ENCODE assay signal across 9 cellular contexts in genomic region chr22:37309221-37310074, GRCh38. TPM values are rescaled to one million over a fixed set of nuclear protein-coding genes. Genes with fewer than 3 reads are reported as not detected.
DNase-seq lines count a peak whose midpoint lies in the region; ATAC-seq, FAIRE-seq and TF ChIP-seq lines count a peak whose summit lies in the region.
"Had no signal": no experiment of that assay in that cellular context is flagged by ENCODE, and none has a peak within 500 bp of the region (broad histone marks: within the 10 kb centered on the region; RNA-seq: fewer than 3 reads in every experiment).

No MANE protein-coding gene starts in this region.

- H4K20me1 ChIP-seq in SK-N-SH (ENCODE audit: insufficient read depth) (no peaks in the 10 kb centered on the region), GM23338 (replicated peaks; ENCODE audit: insufficient read depth) (no peaks in the 10 kb centered on the region)

- H3K4me1 ChIP-seq in SK-N-SH (ENCODE audit: control insufficient read depth in 1 of 2, insufficient read depth in 2 of 2, low read depth in 1 of 2, low read length in 1 of 2): peaks cover 26 to 34% of the 10 kb centered on the region in 2 experiments; a peak in 3 of 4 replicates
- H3K4me1 ChIP-seq in GM23338 (ENCODE audit: insufficient read depth): peaks cover 12% of the 10 kb centered on the region; the same call in 1 of the 2 replicates

- H3F3A ChIP-seq in SK-N-SH (replicated peaks; ENCODE audit: insufficient read depth) (peaks cover 30% of the 10 kb centered on the region), GM23338 (replicated peaks; ENCODE audit: low read depth) (0 out of 2 replicates have a peak, but pooled peaks cover 6% of the 10 kb centered on the region)

- peaks cover 85% of the 10 kb centered on the region for H3K4me1 Mint-ChIP-seq in activated naive CD8-positive, alpha-beta T cell (ENCODE audit: low read depth)
- peaks cover 37% of the 10 kb centered on the region for H3K4me1 Mint-ChIP-seq in GM23338

- no peaks in the 10 kb centered on the region for H3K9me3 ChIP-seq in SK-N-SH
- H3K9me3 ChIP-seq: heart right ventricle had no signal

- H3K27me3 ChIP-seq in SK-N-SH (ENCODE audit: insufficient read depth) (no peaks in the 10 kb centered on the region), GM23338 (ENCODE audit: insufficient read depth) (no peaks in the 10 kb centered on the region)

- ATAC-seq in SK-N-SH treated with all-trans-retinoic acid at 6 μM for 48 hours (no peak; the same call in 2 of the 3 replicates), GM23338 (no peak)
- ATAC-seq in stimulated activated naive CD8-positive, alpha-beta T cell treated with anti-CD3 and anti-CD28 coated beads, Interleukin-15, Interleukin-2, amounts not matched to agents 100 U/mL and 50 U/mL, for 24 hours: peak; percentile 35
- ATAC-seq: heart right ventricle had no signal

- peak overlapping the region in 1 of 2 experiments; percentile 48; a peak in 1 of 4 replicates for H3K27ac ChIP-seq in SK-N-SH (ENCODE audit: low read depth in 2 of 2, low read length in 1 of 2)
- no peak overlapping the region for H3K27ac ChIP-seq in GM23338 (ENCODE audit: low read depth)

- peak overlapping the region; percentile 54 for H3K27ac Mint-ChIP-seq in activated naive CD8-positive, alpha-beta T cell
- H3K27ac Mint-ChIP-seq in GM23338: no peak overlapping the region

- in situ Hi-C loops in G401 (cut with HindIII; ENCODE audit: low sequenced_read_pairs): no loop called here

- TF ChIP-seq RAD21 in SK-N-SH (IDR thresholded peaks at IDR 0.05; ENCODE audit: low read length): 0 out of 2 replicates have a peak, but pooled peaks have one; percentile 9

- CTCF ChIA-PET in SK-N-SH (lab: Yijun Ruan, JAX): interaction anchor here (0.7 to 17.3 kb wide), 8 partner anchors 9 to 258 kb away, joined by 3 to 287 read pairs (median 6); partner anchors contain the start of gene ELFN2

- no peak for TF ChIP-seq CTCF in SK-N-SH (IDR thresholded peaks at IDR 0.05)
- TF ChIP-seq CTCF in GM23338 (conservative IDR thresholded peaks at IDR 0.05; ENCODE audit: low read depth in 2 of 2): no peak

- H3K36me3 Mint-ChIP-seq in activated naive CD8-positive, alpha-beta T cell: no peaks in the 10 kb centered on the region
- no peaks in the 10 kb centered on the region for H3K36me3 Mint-ChIP-seq in GM23338 (ENCODE audit: low read depth)

- H3K79me2 ChIP-seq in SK-N-SH (ENCODE audit: insufficient read depth) (no peaks in the 10 kb centered on the region), GM23338 (replicated peaks; ENCODE audit: insufficient read depth) (no peaks in the 10 kb centered on the region)

- H3K4me2 ChIP-seq in SK-N-SH (no peak overlapping the region), GM23338 (no peak overlapping the region)

- H3K36me3 ChIP-seq in SK-N-SH (replicated peaks in 1 of 2; ENCODE audit: control insufficient read depth in 1 of 2, insufficient read depth in 2 of 2, low read length in 1 of 2) (no peaks in the 10 kb centered on the region), GM23338 (ENCODE audit: insufficient read depth) (no peaks in the 10 kb centered on the region)

- H3K27me3 Mint-ChIP-seq in activated naive CD8-positive, alpha-beta T cell: no peaks in the 10 kb centered on the region
- peaks cover 20% of the 10 kb centered on the region for H3K27me3 Mint-ChIP-seq in GM23338 (ENCODE audit: insufficient read depth, low read depth, poor library complexity)

- TF ChIP-seq EP300 in SK-N-SH (IDR thresholded peaks at IDR 0.05; ENCODE audit: borderline replicate concordance in 1 of 2, low read depth in 1 of 2, low read length in 1 of 2): no peak

- H3K9me3 Mint-ChIP-seq in activated naive CD8-positive, alpha-beta T cell (ENCODE audit: low read depth): no peaks in the 10 kb centered on the region
- no peaks in the 10 kb centered on the region for H3K9me3 Mint-ChIP-seq in GM23338

- H3K9me2 ChIP-seq in SK-N-SH (no peaks in the 10 kb centered on the region), GM23338 (ENCODE audit: insufficient read depth) (no peaks in the 10 kb centered on the region)

- POLR2A ChIA-PET in SK-N-SH (lab: Yijun Ruan, JAX): interaction anchor here (1.3 kb wide), 1 partner anchor 25 kb away, joined by 3 read pairs; no protein-coding TSS in a partner anchor

- H3K4me3 ChIP-seq in SK-N-SH (ENCODE audit: low read depth in 2 of 2, low read length in 1 of 2) (no peak overlapping the region), GM23338 (no peak overlapping the region)

- peak; percentile 58 for FAIRE-seq in RCC 7860 (lab: Jason Lieb, UNC)

- peak; percentile 81 for DNase-seq in SK-N-SH
- DNase-seq in RCC 7860 (ENCODE audit: low spot score): peak; percentile 84
- peak; percentile 58 for DNase-seq in stimulated activated naive CD8-positive, alpha-beta T cell treated with anti-CD3 and anti-CD28 coated beads, Interleukin-15, Interleukin-2, amounts not matched to agents 100 U/mL and 50 U/mL, for 24 hours
- no peak for DNase-seq in G401 (ENCODE audit: low spot score)
- no peak for DNase-seq in GM23338 (ENCODE audit: low spot score)
- DNase-seq in retina: no peak
- DNase-seq: heart right ventricle had no signal

- H2AFZ ChIP-seq in SK-N-SH (ENCODE audit: low read depth) (no peak overlapping the region), GM23338 (no peak overlapping the region)

- H3K9ac ChIP-seq in SK-N-SH: no peak overlapping the region

- 88% methylated on average over 20 of the region's 25 CpGs for WGBS in SK-N-SH (ENCODE audit: low lambda C conversion rate)

- H3K4me3 Mint-ChIP-seq in activated naive CD8-positive, alpha-beta T cell: peak overlapping the region; percentile 58
- H3K4me3 Mint-ChIP-seq in GM23338: no peak overlapping the region

TF ChIP-seq in SK-N-SH, 30 proteins besides CTCF, POLR2A, EP300 and RAD21:
- TF ChIP-seq USF1 (IDR thresholded peaks at IDR 0.05; ENCODE audit: borderline replicate concordance, low read depth) (no peak), CHD2 (IDR thresholded peaks at IDR 0.05; ENCODE audit: low read length, partially characterized antibody) (peak; percentile 38)

TF ChIP-seq in SK-N-SH treated with all-trans-retinoic acid at 6 μM for 48 hours, 23 proteins besides CTCF, POLR2A, EP300 and RAD21 (continues in another document):
- TF ChIP-seq OSR1 (CRISPR knock-in tag; IDR thresholded peaks at IDR 0.05): no peak
- no peak for TF ChIP-seq CSDC2 (CRISPR knock-in tag; IDR thresholded peaks at IDR 0.05)
- TF ChIP-seq TSHZ2 (CRISPR knock-in tag; IDR thresholded peaks at IDR 0.05): no peak
- no peak for TF ChIP-seq ZFP30 (CRISPR knock-in tag; IDR thresholded peaks at IDR 0.05)

TF ChIP-seq in GM23338, 12 proteins besides CTCF, POLR2A, EP300 and RAD21 (continues in another document):
- TF ChIP-seq CREB1 (CRISPR knock-in tag; IDR thresholded peaks at IDR 0.05; ENCODE audit: low read depth) (no peak), ZNF114 (CRISPR knock-in tag; IDR thresholded peaks at IDR 0.05) (no peak), POLR2AphosphoS5 (IDR thresholded peaks at IDR 0.05; ENCODE audit: low read depth) (no peak), ETS1 (IDR thresholded peaks at IDR 0.05) (no peak), REST (IDR thresholded peaks at IDR 0.05; ENCODE audit: unreplicated experiment) (no peak), EZH2phosphoT487 (IDR thresholded peaks at IDR 0.05; ENCODE audit: unreplicated experiment) (no peak)

RNA-seq across cellular contexts. Expression of gene CYTH4, which starts 27.1 kb away (rescaled TPM):
- polyA plus RNA-seq in SK-N-SH (2012; rRNA removed) (0.03 and 0.07 TPM in 2 replicates), GM23338 (2016; fragmentation: Nextera tagmentation; extraction: Ambion mirVana) (not detected in 2 replicates)
- polyA plus RNA-seq in SK-N-SH (2012; cell fraction: cytosol; rRNA removed): 0.01 and 0.04 TPM in 2 replicates
- 0.08 and 0.13 TPM in 2 replicates for polyA plus RNA-seq in SK-N-SH (2012; cell fraction: nucleus; rRNA removed)
- total RNA-seq in G401 (2014; rRNA removed; shearing (Covaris generic)): not detected in 2 replicates
- not detected in 2 replicates for total RNA-seq in GM23338 (2014; rRNA removed; shearing (Covaris generic))

Comparison
In these comparisons a context has a peak if more than half of its experiments do, and no peak if none do; other contexts are left out.
1. DNase-seq: peak in SK-N-SH (single experiment), RCC 7860 (single experiment) and stimulated activated naive CD8-positive, alpha-beta T cell treated with anti-CD3 and anti-CD28 coated beads, Interleukin-15, Interleukin-2, amounts not matched to agents 100 U/mL and 50 U/mL, for 24 hours (single experiment); none in G401 (single experiment), GM23338 (single experiment) and retina (single experiment).